In genomic region chr2:101737478-101738240, GRCh38 we compare ENCODE assay signal across 17 cellular contexts. TPM values are rescaled to one million over a fixed set of nuclear protein-coding genes. Genes with fewer than 3 reads are reported as not detected.
DNase-seq lines count a peak whose midpoint lies in the region; ATAC-seq, FAIRE-seq and TF ChIP-seq lines count a peak whose summit lies in the region.
"Had no signal": no experiment of that assay in that cellular context is flagged by ENCODE, and none has a peak within 500 bp of the region (broad histone marks: within the 10 kb centered on the region; RNA-seq: fewer than 3 reads in every experiment).

No MANE protein-coding gene starts in this region.

- H3K4me1 ChIP-seq in astrocyte (ENCODE audit: insufficient read depth, low read length), result peaks cover 47% of the 10 kb centered on the region
- peaks cover 8 to 56% (median 45%) of the 10 kb centered on the region in 5 donors for H3K4me1 ChIP-seq in subcutaneous abdominal adipose tissue (ENCODE audit: control insufficient read depth in 5 of 5, insufficient read depth in 5 of 5, low read length in 5 of 5)
- H3K4me1 ChIP-seq in adrenal gland (replicated peaks in 1 of 2), result peaks cover 11 to 71% of the 10 kb centered on the region in 2 donors

- TF ChIP-seq POLR2A in adrenal gland (IDR thresholded peaks at IDR 0.05), result no peak

- H3K27me3 ChIP-seq in astrocyte (ENCODE audit: insufficient read depth, low read length) (no peaks in the 10 kb centered on the region), subcutaneous abdominal adipose tissue (ENCODE audit: control insufficient read depth in 5 of 5, insufficient read depth in 4 of 5, low read length in 5 of 5) (no peaks in the 10 kb centered on the region), adrenal gland (no peaks in the 10 kb centered on the region)
- H3K27me3 ChIP-seq: SJCRH30, uterus had no signal

- no peaks in the 10 kb centered on the region for H3K36me3 Mint-ChIP-seq in activated naive CD4-positive, alpha-beta T cell treated with anti-CD3 and anti-CD28 coated beads, Interleukin-2, amount 50 U/mL, for 24 hours
- peaks cover 1% of the 10 kb centered on the region for H3K36me3 Mint-ChIP-seq in astrocyte (ENCODE audit: low read depth, unreplicated experiment)

- H3K36me3 ChIP-seq in astrocyte (ENCODE audit: insufficient read depth, low read length), result no peaks in the 10 kb centered on the region
- no peaks in the 10 kb centered on the region for H3K36me3 ChIP-seq in subcutaneous abdominal adipose tissue (ENCODE audit: control insufficient read depth in 5 of 5, insufficient read depth in 5 of 5, low read length in 5 of 5)
- no peaks in the 10 kb centered on the region for H3K36me3 ChIP-seq in adrenal gland (replicated peaks in 1 of 2)
- H3K36me3 ChIP-seq: SJCRH30, uterus had no signal

- no peak for FAIRE-seq in astrocyte (lab: Jason Lieb, UNC)
- FAIRE-seq: endometrium, G401.6 had no signal

- peak; percentile 62 for ATAC-seq in left colon
- no peak for ATAC-seq in HG03442 (IDR thresholded peaks at IDR 0.05; ENCODE audit: unreplicated experiment)

- no peak for TF ChIP-seq CTCF in astrocyte (IDR thresholded peaks at IDR 0.05; ENCODE audit: insufficient read depth, low read depth, low read length)
- no peak for TF ChIP-seq CTCF in adrenal gland (IDR thresholded peaks at IDR 0.05)

- H3K9me3 ChIP-seq in astrocyte (ENCODE audit: insufficient read depth, low read depth, low read length) (no peaks in the 10 kb centered on the region), subcutaneous abdominal adipose tissue (ENCODE audit: control insufficient read depth in 5 of 5, low read length in 5 of 5) (no peaks in the 10 kb centered on the region), adrenal gland (replicated peaks in 1 of 3) (no peaks in the 10 kb centered on the region)
- H3K9me3 ChIP-seq: SJCRH30, uterus had no signal

- intact Hi-C loops in left colon (cut with DNase I, micrococcal nuclease) (no loop called here), adrenal gland (cut with DNase I) (no loop called here)

- H3K4me2 ChIP-seq in astrocyte (ENCODE audit: low read length), result peak overlapping the region; percentile 13

- no peaks in the 10 kb centered on the region for H3K27me3 Mint-ChIP-seq in activated naive CD4-positive, alpha-beta T cell treated with anti-CD3 and anti-CD28 coated beads, Interleukin-2, amount 50 U/mL, for 24 hours
- no peaks in the 10 kb centered on the region for H3K27me3 Mint-ChIP-seq in astrocyte (ENCODE audit: low read depth, unreplicated experiment)
- H3K27me3 Mint-ChIP-seq: activated B cell treated with CpG ODN at 0.5 μM for 24 hours; activated naive CD8-positive, alpha-beta T cell treated with anti-CD3 and anti-CD28 coated beads, Interleukin-2, amount 10 ng/mL, durations not matched to agents 7 days and 5 days had no signal

- H3K27ac ChIP-seq in astrocyte (ENCODE audit: low read depth, low read length), result no peak overlapping the region
- H3K27ac ChIP-seq in subcutaneous abdominal adipose tissue (ENCODE audit: low read depth, low read length), result peak overlapping the region; percentile 34
- H3K27ac ChIP-seq in adrenal gland, result no peak overlapping the region
- H3K27ac ChIP-seq: SJCRH30 had no signal

- H3K9me3 Mint-ChIP-seq in activated naive CD4-positive, alpha-beta T cell treated with anti-CD3 and anti-CD28 coated beads, Interleukin-2, amount 50 U/mL, for 24 hours, result no peaks in the 10 kb centered on the region
- H3K9me3 Mint-ChIP-seq in astrocyte (ENCODE audit: unreplicated experiment), result no peaks in the 10 kb centered on the region
- H3K9me3 Mint-ChIP-seq: activated B cell treated with CpG ODN at 0.5 μM for 24 hours; activated naive CD8-positive, alpha-beta T cell treated with anti-CD3 and anti-CD28 coated beads, Interleukin-2, amount 10 ng/mL, durations not matched to agents 7 days and 5 days had no signal

- DNase-seq in activated naive CD4-positive, alpha-beta T cell (lab: John Stamatoyannopoulos, UW), result no peak
- DNase-seq in astrocyte (ENCODE audit: low read depth) (peak; percentile 34), left colon (no peak), adrenal gland (no peak)
- DNase-seq in stimulated activated naive CD4-positive, alpha-beta T cell (lab: John Stamatoyannopoulos, UW), result no peak
- DNase-seq: activated B cell treated with CpG ODN at 0.5 μM for 24 hours; activated naive CD8-positive, alpha-beta T cell treated with anti-CD3 and anti-CD28 coated beads, Interleukin-2, amount 10 ng/mL, durations not matched to agents 7 days and 5 days; Karpas-422; NCI-H345; posterior cingulate gyrus; SJCRH30; uterus had no signal

- H3K9ac ChIP-seq in astrocyte (ENCODE audit: low read length), result no peak overlapping the region
- no peak overlapping the region for H3K9ac ChIP-seq in subcutaneous abdominal adipose tissue (ENCODE audit: low read length in 5 of 5)

- H3K79me2 ChIP-seq in astrocyte (ENCODE audit: insufficient read depth, low read length), result peaks cover 96% of the 10 kb centered on the region

- H3K4me3 Mint-ChIP-seq in activated naive CD4-positive, alpha-beta T cell treated with anti-CD3 and anti-CD28 coated beads, Interleukin-2, amount 50 U/mL, for 24 hours, result peak overlapping the region; percentile 62
- H3K4me3 Mint-ChIP-seq in astrocyte (ENCODE audit: unreplicated experiment), result no peak overlapping the region
- H3K4me3 Mint-ChIP-seq: activated naive CD8-positive, alpha-beta T cell treated with anti-CD3 and anti-CD28 coated beads, Interleukin-2, amount 10 ng/mL, durations not matched to agents 7 days and 5 days had no signal

- WGBS in adrenal gland, 4 donors, result 72 to 79% (median 77%) methylated on average over 3 of the region's 3 CpGs

- H3K4me3 ChIP-seq in astrocyte (ENCODE audit: insufficient read depth, low read depth, low read length) (no peak overlapping the region), subcutaneous abdominal adipose tissue (ENCODE audit: low read depth in 1 of 5, low read length in 5 of 5) (no peak overlapping the region), adrenal gland (no peak overlapping the region)
- H3K4me3 ChIP-seq: SJCRH30, uterus had no signal

- H2AFZ ChIP-seq in astrocyte (ENCODE audit: low read depth, low read length), result no peak overlapping the region

- H3K27ac Mint-ChIP-seq in activated naive CD4-positive, alpha-beta T cell treated with anti-CD3 and anti-CD28 coated beads, Interleukin-2, amount 50 U/mL, for 24 hours, result peak overlapping the region; percentile 91
- no peak overlapping the region for H3K27ac Mint-ChIP-seq in astrocyte (ENCODE audit: unreplicated experiment)
- H3K27ac Mint-ChIP-seq: activated naive CD8-positive, alpha-beta T cell treated with anti-CD3 and anti-CD28 coated beads, Interleukin-2, amount 10 ng/mL, durations not matched to agents 7 days and 5 days had no signal

- peaks cover 93% of the 10 kb centered on the region for H4K20me1 ChIP-seq in astrocyte (ENCODE audit: insufficient read depth, low read length)

- peaks cover 93% of the 10 kb centered on the region for H3K4me1 Mint-ChIP-seq in activated naive CD4-positive, alpha-beta T cell treated with anti-CD3 and anti-CD28 coated beads, Interleukin-2, amount 50 U/mL, for 24 hours
- peaks cover 77% of the 10 kb centered on the region for H3K4me1 Mint-ChIP-seq in astrocyte (ENCODE audit: low read depth, unreplicated experiment)

RNA-seq across cellular contexts. Expression of gene MAP4K4, which starts 40.2 kb away (rescaled TPM):
- 204 and 231 TPM in 2 replicates for total RNA-seq in astrocyte
- total RNA-seq in left colon, result 10 to 100 TPM; 24.9 to 37.5 TPM
- total RNA-seq in adrenal gland, result 10 to 100 TPM; 11.6 to 29.4 (median 22.9) TPM
- polyA plus RNA-seq in adrenal gland, result 10 to 100 TPM in 2 of 3 donors, 1 to 10 TPM in 1; 8.7 to 17.1 (median 15.9) TPM
